14 cellular contexts compared by ENCODE assay signal in genomic region chr12:26632746-26633145, GRCh38.
"Had no signal": no experiment of that assay in that cellular context is flagged by ENCODE, and none has a peak within 500 bp of the region (broad histone marks: within the 10 kb centered on the region; RNA-seq: fewer than 3 reads in every experiment).

No MANE protein-coding gene starts in this region.

- H3K27ac ChIP-seq: gastrocnemius medialis, heart right ventricle, right atrium auricular region, thoracic aorta had no signal

- H3K36me3 ChIP-seq: gastrocnemius medialis, right atrium auricular region, thoracic aorta had no signal

- FAIRE-seq: small intestine had no signal

- H3K27me3 ChIP-seq: gastrocnemius medialis, heart right ventricle, right atrium auricular region had no signal

- H3K4me3 ChIP-seq: gastrocnemius medialis, heart right ventricle, right atrium auricular region, thoracic aorta had no signal

- DNase-seq: activated B cell treated with CpG ODN at 0.5 μM for 24 hours; activated CD4-positive, alpha-beta T cell treated with anti-CD3 and anti-CD28 coated beads for 48 hours; activated CD8-positive, alpha-beta T cell treated with anti-CD3 and anti-CD28 coated beads for 36 hours; activated gamma-delta T cell treated with Interleukin-2 at 50 U/mL for 16 hours; activated T-cell treated with anti-CD3 and anti-CD28 coated beads, Interleukin-2, amount 50 U/mL, for 72 hours; amniotic stem cell; cortex of kidney; effector CD8-positive, alpha-beta T cell; gastrocnemius medialis; heart right ventricle; occipital lobe; small intestine had no signal

- ATAC-seq: activated CD8-positive, alpha-beta T cell treated with anti-CD3 and anti-CD28 coated beads for 36 hours; activated T-cell treated with anti-CD3 and anti-CD28 coated beads, Interleukin-2, amount 50 U/mL, for 72 hours; gastrocnemius medialis; heart right ventricle had no signal

- H3K9me3 ChIP-seq: gastrocnemius medialis, heart right ventricle, right atrium auricular region, thoracic aorta had no signal
